Comparison of ENCODE assay signal across 8 cellular contexts in the genomic region with DNA sequence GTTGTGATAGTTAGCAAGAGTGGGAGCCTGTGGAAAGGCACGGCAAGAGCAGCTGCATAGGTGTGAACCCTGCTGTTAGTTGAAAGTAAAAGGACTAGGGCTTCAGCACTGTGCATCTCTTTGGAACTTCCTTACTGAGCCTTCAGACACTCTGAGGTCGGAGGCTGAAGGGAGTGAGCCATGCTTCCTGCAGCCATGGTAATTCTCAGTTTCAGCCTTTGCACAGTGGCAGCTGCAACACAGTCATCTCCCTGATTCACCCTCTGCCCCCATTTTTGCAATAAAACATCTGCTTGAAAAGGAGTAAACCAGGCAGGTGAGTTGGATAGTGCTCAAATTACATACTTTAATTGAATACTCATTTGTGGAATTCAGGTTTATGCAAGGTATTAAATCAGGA.
DNase-seq lines count a peak whose midpoint lies in the region; ATAC-seq and TF ChIP-seq lines count a peak whose summit lies in the region.

No MANE protein-coding gene starts in this region.

- H3K9me3 ChIP-seq in RWPE2 (ENCODE audit: severe bottlenecking) = no peaks in the 10 kb centered on the region

- H3K4me1 ChIP-seq in RWPE2 (ENCODE audit: insufficient read depth, poor library complexity, severe bottlenecking) = no peaks in the 10 kb centered on the region

- peak; percentile 17 for DNase-seq in GM13976 (ENCODE audit: low spot score)
- no peak for DNase-seq in RWPE2 (ENCODE audit: low spot score)
- DNase-seq in HK-2 (ENCODE audit: unreplicated experiment) = no peak
- no peak for DNase-seq in activated gamma-delta T cell treated with Interleukin-2 at 50 U/mL for 16 hours
- no peak for DNase-seq in epidermal melanocyte (ENCODE audit: insufficient read length, low spot score)
- no peak for DNase-seq in dedifferentiated amniotic fluid mesenchymal stem cell (ENCODE audit: extremely low spot score)

- ATAC-seq in GM19397 (IDR thresholded peaks at IDR 0.05; ENCODE audit: unreplicated experiment) (peak; percentile 92), HG03095 (IDR thresholded peaks at IDR 0.05; ENCODE audit: unreplicated experiment) (peak; percentile 87), RWPE2 (ENCODE audit: low read depth) (peak; percentile 91)

- H3K4me3 ChIP-seq in RWPE2 (ENCODE audit: severe bottlenecking) = no peak overlapping the region

- H3K27ac ChIP-seq in RWPE2 (ENCODE audit: poor library complexity, severe bottlenecking) = no peak overlapping the region

- H3K36me3 ChIP-seq in RWPE2 (ENCODE audit: low read depth) = no peaks in the 10 kb centered on the region

- TF ChIP-seq CTCF in GM13976 (IDR thresholded peaks at IDR 0.05; ENCODE audit: borderline replicate concordance, control extremely low read depth, extremely low read depth, insufficient read depth, missing control alignments) (no peak), RWPE2 (IDR thresholded peaks at IDR 0.05; ENCODE audit: poor library complexity, severe bottlenecking) (no peak)

- H3K27me3 ChIP-seq in RWPE2 (ENCODE audit: insufficient read depth, poor library complexity, severe bottlenecking) = no peaks in the 10 kb centered on the region

- in situ Hi-C loops in GM13976 (cut with MboI; ENCODE audit: low sequenced_read_pairs, unreplicated experiment) = no loop called here
